ENCODE assay signal across 11 cellular contexts in the genomic region with DNA sequence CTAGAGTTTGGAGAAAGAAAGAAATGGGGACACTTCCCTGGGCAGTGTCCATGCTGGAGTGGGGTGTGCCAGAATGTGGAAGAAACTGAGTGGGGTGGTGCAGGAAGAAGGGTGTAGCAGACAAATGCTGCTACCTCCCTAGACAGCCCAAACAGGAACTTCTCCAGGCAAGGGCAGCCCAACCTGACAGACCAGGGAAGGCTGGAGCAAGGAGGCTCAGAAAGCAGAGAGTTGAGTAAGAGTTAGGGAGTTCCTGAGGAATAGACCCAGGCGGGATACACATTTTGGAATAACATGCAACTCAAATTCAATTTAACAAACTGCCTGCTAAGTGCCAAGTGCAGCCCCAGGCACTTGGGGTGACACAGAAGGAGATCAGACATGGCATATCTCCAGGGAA. TPM values are rescaled to one million over a fixed set of nuclear protein-coding genes. Genes with fewer than 3 reads are reported as not detected.
DNase-seq lines count a peak whose midpoint lies in the region; ATAC-seq, FAIRE-seq and TF ChIP-seq lines count a peak whose summit lies in the region.
"Had no signal": no experiment of that assay in that cellular context is flagged by ENCODE, and none has a peak within 500 bp of the region (broad histone marks: within the 10 kb centered on the region; RNA-seq: fewer than 3 reads in every experiment).

No MANE protein-coding gene starts in this region.

- FAIRE-seq in kidney (lab: Jason Lieb, UNC) = no peak

- TF ChIP-seq CTCF in PC-9 (conservative IDR thresholded peaks at IDR 0.05) (no peak), kidney (IDR thresholded peaks at IDR 0.05; ENCODE audit: borderline replicate concordance, extremely low read depth, insufficient read depth) (no peak)

- peak overlapping the region; percentile 78 for H3K4me2 ChIP-seq in PC-9

- H3K27ac ChIP-seq in PC-9 (peak overlapping the region; percentile 10; the same call in 1 of the 2 replicates), epithelial cell of prostate (peak overlapping the region; percentile 97), kidney (ENCODE audit: low read depth in 2 of 2, low read length in 2 of 2) (peak overlapping the region in 1 of 2 donors; percentile 91)
- H3K27ac ChIP-seq: SK-N-MC had no signal

- intact Hi-C loops in PC-9 (cut with micrococcal nuclease; ENCODE audit: unreplicated experiment) (no loop called here), posterior vena cava (cut with DNase I) (loop anchor here in 1 of 2 donors (5.0 kb wide), 1 partner anchor 34 kb away; no protein-coding TSS in a partner anchor), kidney (cut with DNase I) (no loop called here)

- peaks cover 37% of the 10 kb centered on the region for H3K4me1 ChIP-seq in PC-9 (replicated peaks; ENCODE audit: insufficient read depth)
- peaks cover 31 to 39% of the 10 kb centered on the region in 2 donors for H3K4me1 ChIP-seq in kidney (ENCODE audit: control insufficient read depth in 1 of 2, insufficient read depth in 1 of 2, low read depth in 1 of 2, low read length in 2 of 2)

- H3K4me3 ChIP-seq in PC-9 (peak overlapping the region; percentile 71; the same call in 1 of the 2 replicates), kidney (ENCODE audit: low read length in 2 of 2) (no peak overlapping the region)

- no TSS peak for BruUV-seq in PC-9 (replicated peaks; lab: Mats Ljungman, UMichigan)

- ATAC-seq in GM19035 (IDR thresholded peaks at IDR 0.05; ENCODE audit: unreplicated experiment) = no peak
- no peak for ATAC-seq in HG02884 (IDR thresholded peaks at IDR 0.05; ENCODE audit: unreplicated experiment)

- DNase-seq in AG20443 (ENCODE audit: low spot score) (peak; percentile 5), PC-9 (peak; percentile 43 to 44), epithelial cell of prostate (ENCODE audit: low read depth, low spot score) (peak; percentile 14), posterior vena cava (ENCODE audit: low spot score) (peak; percentile 15), GOT3 (lab: John Stamatoyannopoulos, UW) (no peak), kidney (no peak)
- DNase-seq: HFFc6 had no signal

- H3K9me3 ChIP-seq in PC-9 (ENCODE audit: insufficient read depth, low read depth) = no peaks in the 10 kb centered on the region
- no peaks in the 10 kb centered on the region for H3K9me3 ChIP-seq in kidney (ENCODE audit: control insufficient read depth in 1 of 2, low read length in 2 of 2)
- H3K9me3 ChIP-seq: adrenal gland had no signal

- H4K20me1 ChIP-seq in PC-9 (ENCODE audit: insufficient read depth) = no peaks in the 10 kb centered on the region

- no peak overlapping the region; the same call in 1 of the 2 replicates for H2AFZ ChIP-seq in PC-9

- H3F3A ChIP-seq in PC-9 (ENCODE audit: insufficient read depth, low read depth) = peaks cover 43% of the 10 kb centered on the region

- H3K9ac ChIP-seq in kidney (ENCODE audit: low read length in 2 of 2) = peak overlapping the region in 1 of 2 donors; percentile 92

- H3K79me2 ChIP-seq in PC-9 (ENCODE audit: low read depth) = peaks cover 23% of the 10 kb centered on the region

- POLR2A ChIA-PET in PC-9 (lab: Charles Lee; ENCODE audit: unreplicated experiment) = interaction anchor here (0.6 kb wide), 2 partner anchors 29 to 32 kb away, joined by 3 to 10 read pairs; no protein-coding TSS in a partner anchor

- H3K27me3 ChIP-seq in PC-9 (ENCODE audit: insufficient read depth, low read depth) = no peaks in the 10 kb centered on the region
- H3K27me3 ChIP-seq: adrenal gland had no signal

- CTCF ChIA-PET in PC-9 (lab: Charles Lee) = interaction anchor here (0.9 to 2.8 kb wide), 4 partner anchors 32 to 70 kb away, joined by 4 to 20 read pairs (median 10); no protein-coding TSS in a partner anchor

- H3K9me2 ChIP-seq in PC-9 (ENCODE audit: insufficient read depth) = no peaks in the 10 kb centered on the region

- H3K36me3 ChIP-seq in PC-9 (ENCODE audit: low read depth) = no peaks in the 10 kb centered on the region
- no peaks in the 10 kb centered on the region for H3K36me3 ChIP-seq in kidney (ENCODE audit: control insufficient read depth in 1 of 2, insufficient read depth in 2 of 2, low read length in 2 of 2)
- H3K36me3 ChIP-seq: adrenal gland had no signal

RNA-seq across cellular contexts. Expression of a gene that starts 1.0 kb away (rescaled TPM):
- 150 and 158 TPM in 2 replicates for total RNA-seq in PC-9 (2021)
- total RNA-seq in posterior vena cava = 10 to 100 TPM; 76.3 to 87.9 TPM
- 60.7 TPM for total RNA-seq in kidney
- polyA plus RNA-seq in kidney (ENCODE audit: insufficient read depth, low read depth, low replicate concordance) = 25.6 TPM

Comparison
In these comparisons a context has a peak if more than half of its experiments do, and no peak if none do; other contexts are left out.
1. DNase-seq: peak in AG20443 (single experiment), PC-9 (2 of 2), epithelial cell of prostate (single experiment) and posterior vena cava (single experiment); none in GOT3 (single experiment) and kidney (single experiment).